10 cellular contexts compared by ENCODE assay signal in genomic region chr16:85401917-85402766, GRCh38.
A peak's percentile ranks its signal among the peaks of the same experiment; 100 is the strongest.
DNase-seq lines count a peak whose midpoint lies in the region; ATAC-seq and TF ChIP-seq lines count a peak whose summit lies in the region.
"Had no signal": no experiment of that assay in that cellular context is flagged by ENCODE, and none has a peak within 500 bp of the region (broad histone marks: within the 10 kb centered on the region; RNA-seq: fewer than 3 reads in every experiment).

No MANE protein-coding gene starts in this region.

- no peak for TF ChIP-seq POLR2A in prostate gland (IDR thresholded peaks at IDR 0.05)
- no peak for TF ChIP-seq POLR2A in esophagus squamous epithelium (IDR thresholded peaks at IDR 0.05)

- ATAC-seq in natural killer cell (no peak), GM21619 (IDR thresholded peaks at IDR 0.05; ENCODE audit: unreplicated experiment) (no peak)

- intact Hi-C loops in colonic mucosa (cut with DNase I) = no loop called here
- intact Hi-C loops in natural killer cell (cut with micrococcal nuclease) = no loop called here
- intact Hi-C loops in prostate gland (cut with DNase I) = no loop called here
- intact Hi-C loops in esophagus squamous epithelium (cut with DNase I) = no loop called here

- no peaks in the 10 kb centered on the region for H3K27me3 ChIP-seq in colonic mucosa
- H3K27me3 ChIP-seq in prostate gland (replicated peaks; ENCODE audit: insufficient read depth) = no peaks in the 10 kb centered on the region
- H3K27me3 ChIP-seq in esophagus squamous epithelium = no peaks in the 10 kb centered on the region
- H3K27me3 ChIP-seq: tibial nerve had no signal

- peak; percentile 0 for DNase-seq in stimulated activated CD4-positive, alpha-beta T cell treated with anti-CD3 and anti-CD28 coated beads, Interleukin-15, amount 100 ng/mL, for 24 hours
- no peak for DNase-seq in stimulated activated CD4-positive, alpha-beta T cell treated with anti-CD3 and anti-CD28 coated beads, Interleukin-4, amount 100 ng/mL, for 24 hours
- peak; percentile 14 for DNase-seq in colonic mucosa
- peak; percentile 6 for DNase-seq in natural killer cell
- DNase-seq in prostate gland (ENCODE audit: low spot score) = no peak
- DNase-seq in NCI-H226 = no peak
- DNase-seq in esophagus squamous epithelium (lab: John Stamatoyannopoulos, UW) = no peak
- DNase-seq: NCI-H2171 had no signal

- H3K4me1 Mint-ChIP-seq in natural killer cell = no peaks in the 10 kb centered on the region

- WGBS in prostate gland = 92% methylated on average over 30 of the region's 30 CpGs
- 80 to 88% methylated on average over 12 to 21 of the region's 30 CpGs for WGBS in esophagus squamous epithelium, 2 donors

- H3K9me3 Mint-ChIP-seq in natural killer cell = no peaks in the 10 kb centered on the region

- H3K27ac Mint-ChIP-seq in natural killer cell = no peak overlapping the region

- TF ChIP-seq CTCF in colonic mucosa (IDR thresholded peaks at IDR 0.05) (no peak), natural killer cell (IDR thresholded peaks at IDR 0.05) (no peak), prostate gland (IDR thresholded peaks at IDR 0.05) (no peak), esophagus squamous epithelium (IDR thresholded peaks at IDR 0.05) (no peak)

- H3K9me3 ChIP-seq in colonic mucosa (no peaks in the 10 kb centered on the region), prostate gland (no peaks in the 10 kb centered on the region), esophagus squamous epithelium (no peaks in the 10 kb centered on the region)
- H3K9me3 ChIP-seq: tibial nerve had no signal

- H3K4me3 Mint-ChIP-seq in natural killer cell = no peak overlapping the region

- H3K36me3 Mint-ChIP-seq in natural killer cell = no peaks in the 10 kb centered on the region

- H3K4me1 ChIP-seq in colonic mucosa = no peaks in the 10 kb centered on the region
- H3K4me1 ChIP-seq in prostate gland (replicated peaks) = no peaks in the 10 kb centered on the region
- peaks cover under 1 to 6% (median 1%) of the 10 kb centered on the region in 3 donors for H3K4me1 ChIP-seq in esophagus squamous epithelium

- H3K9ac ChIP-seq in colonic mucosa (ENCODE audit: low read depth in 2 of 2, low read length in 2 of 2) = no peak overlapping the region

- no peaks in the 10 kb centered on the region for H3K27me3 Mint-ChIP-seq in natural killer cell (ENCODE audit: low read depth in 2 of 2)

- H3K4me3 ChIP-seq in colonic mucosa = no peak overlapping the region
- H3K4me3 ChIP-seq in prostate gland = no peak overlapping the region
- H3K4me3 ChIP-seq in esophagus squamous epithelium = no peak overlapping the region
- H3K4me3 ChIP-seq: tibial nerve had no signal

- H3K36me3 ChIP-seq in colonic mucosa (no peaks in the 10 kb centered on the region), prostate gland (no peaks in the 10 kb centered on the region), esophagus squamous epithelium (no peaks in the 10 kb centered on the region)
- H3K36me3 ChIP-seq: tibial nerve had no signal

- H3K27ac ChIP-seq in colonic mucosa (no peak overlapping the region), prostate gland (no peak overlapping the region), esophagus squamous epithelium (no peak overlapping the region)
- H3K27ac ChIP-seq: tibial nerve had no signal

Comparison
In these comparisons a context has a peak if more than half of its experiments do, and no peak if none do; other contexts are left out.
1. DNase-seq: peak in stimulated activated CD4-positive, alpha-beta T cell treated with anti-CD3 and anti-CD28 coated beads, Interleukin-15, amount 100 ng/mL, for 24 hours (single experiment), colonic mucosa (single experiment) and natural killer cell (single experiment); none in stimulated activated CD4-positive, alpha-beta T cell treated with anti-CD3 and anti-CD28 coated beads, Interleukin-4, amount 100 ng/mL, for 24 hours (single experiment), prostate gland (single experiment), NCI-H226 (single experiment) and esophagus squamous epithelium (single experiment).